ENCODE assay signal across 7 cellular contexts in the genomic region with DNA sequence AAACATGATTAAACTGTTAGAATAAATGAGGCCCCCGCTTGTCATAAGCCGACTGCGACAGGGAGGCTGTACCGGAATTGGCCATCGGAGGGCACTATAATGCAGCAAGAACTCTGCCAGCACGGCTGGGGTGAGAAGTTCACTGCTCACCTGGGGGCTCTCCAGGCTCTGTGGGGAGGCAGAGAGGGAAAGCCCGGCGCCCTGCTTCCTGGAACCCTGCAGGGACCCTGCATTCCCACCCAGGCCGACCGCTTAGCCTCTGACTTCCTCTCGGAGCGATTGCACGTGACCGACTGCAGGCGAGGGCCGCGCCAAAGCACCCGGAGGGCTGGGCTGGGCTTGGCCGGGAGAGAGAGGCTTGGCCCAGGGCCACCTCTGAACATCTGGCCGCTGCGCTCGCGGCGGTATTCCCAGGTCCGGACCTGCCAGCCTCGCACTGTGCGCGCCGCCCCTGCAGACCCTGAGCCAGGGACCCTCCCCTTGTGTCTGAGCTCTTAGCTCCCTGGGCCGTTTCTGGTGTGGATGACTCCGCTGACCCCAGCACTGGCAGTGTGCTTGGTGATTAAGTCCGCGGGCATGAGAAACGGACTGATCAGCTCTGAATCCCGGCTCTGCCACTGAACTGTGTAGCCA. TPM values are rescaled to one million over a fixed set of nuclear protein-coding genes. Genes with fewer than 3 reads are reported as not detected.
A peak's percentile ranks its signal among the peaks of the same experiment; 100 is the strongest.
DNase-seq lines count a peak whose midpoint lies in the region; ATAC-seq and TF ChIP-seq lines count a peak whose summit lies in the region.

No MANE protein-coding gene starts in this region.

- H3K27me3 ChIP-seq in gastrocnemius medialis = no peaks in the 10 kb centered on the region

- DNase-seq in NCI-H2029 (lab: John Stamatoyannopoulos, UW) (peak; percentile 74), T1000 (lab: John Stamatoyannopoulos, UW) (peak; percentile 75), astrocyte of the spinal cord (ENCODE audit: low read depth, low spot score) (peak; percentile 95), iPS DF 19.7 (ENCODE audit: low read depth, low spot score) (peak; percentile 75), gastrocnemius medialis (peak; percentile 22 to 46)

- intact Hi-C loops in gastrocnemius medialis (cut with DNase I; ENCODE audit: low total_unique reads) = loop anchor here (10.0 kb wide), 1 partner anchor 262 kb away; no protein-coding TSS in a partner anchor

- no peaks in the 10 kb centered on the region for H3K36me3 ChIP-seq in gastrocnemius medialis

- H3K4me3 ChIP-seq in astrocyte of the spinal cord (ENCODE audit: low read depth, low read length) (peak overlapping the region; percentile 32), gastrocnemius medialis (peak overlapping the region; percentile 55 to 71 (median 66))

- in situ Hi-C loops in astrocyte of the spinal cord (cut with HindIII; ENCODE audit: low sequenced_read_pairs) = no loop called here
- in situ Hi-C loops in gastrocnemius medialis (cut with MboI; ENCODE audit: low sequenced_read_pairs in 4 of 4) = no loop called here

- no peak for TF ChIP-seq POLR2A in GM18505 (IDR thresholded peaks at IDR 0.05; ENCODE audit: borderline replicate concordance, extremely low read depth, insufficient read depth, insufficient read length)
- TF ChIP-seq POLR2A in gastrocnemius medialis (IDR thresholded peaks at IDR 0.05) = no peak

- no peak overlapping the region for H3K27ac ChIP-seq in gastrocnemius medialis

- H3K9me3 ChIP-seq in gastrocnemius medialis = no peaks in the 10 kb centered on the region

- H3K4me1 ChIP-seq in gastrocnemius medialis = peaks cover 0 to 6% of the 10 kb centered on the region in 2 donors

- TF ChIP-seq CTCF in astrocyte of the spinal cord (IDR thresholded peaks at IDR 0.05; ENCODE audit: low read depth, low read length) (peak; percentile 93), gastrocnemius medialis (IDR thresholded peaks at IDR 0.05 in 4 of 5, conservative IDR thresholded peaks at IDR 0.05 in 1 of 5) (peak; percentile 58 to 88 (median 76))

- ATAC-seq in GM18505 (IDR thresholded peaks at IDR 0.05; ENCODE audit: unreplicated experiment) = peak; percentile 85
- ATAC-seq in HG02981 (IDR thresholded peaks at IDR 0.05; ENCODE audit: unreplicated experiment) = peak; percentile 88
- peak; percentile 80 to 82 for ATAC-seq in gastrocnemius medialis

RNA-seq across cellular contexts. Expression of a gene that starts 26.2 kb away (rescaled TPM):
- not detected for total RNA-seq in gastrocnemius medialis

Comparison
In these comparisons a context has a peak if more than half of its experiments do, and no peak if none do; other contexts are left out.
1. DNase-seq: peak in every context shown above with its lines; median percentile 95 in astrocyte of the spinal cord; 75 in T1000; 75 in iPS DF 19.7; 74 in NCI-H2029; 34 in gastrocnemius medialis.